8 cellular contexts compared by ENCODE assay signal in genomic region chrX:129984196-129984962, GRCh38. TPM values are rescaled to one million over a fixed set of nuclear protein-coding genes. Genes with fewer than 3 reads are reported as not detected.
DNase-seq lines count a peak whose midpoint lies in the region; ATAC-seq and TF ChIP-seq lines count a peak whose summit lies in the region.

No MANE protein-coding gene starts in this region.

- H3K9me1 ChIP-seq in IMR-90 (ENCODE audit: insufficient read depth, low read length), result no peaks in the 10 kb centered on the region

- H4K20me1 ChIP-seq in IMR-90 (ENCODE audit: insufficient read depth, low read length), result no peaks in the 10 kb centered on the region

- H2BK20ac ChIP-seq in IMR-90 (ENCODE audit: low read depth, low read length), result no peak overlapping the region

- no peak overlapping the region for H4K5ac ChIP-seq in IMR-90 (ENCODE audit: low read depth, low read length)

- ATAC-seq in IMR-90 (ENCODE audit: low read depth) (peak; percentile 21), foreskin keratinocyte (peak; percentile 7), GM18520 (IDR thresholded peaks at IDR 0.05; ENCODE audit: unreplicated experiment) (no peak), GM21576 (IDR thresholded peaks at IDR 0.05; ENCODE audit: unreplicated experiment) (no peak), GM18511 (IDR thresholded peaks at IDR 0.05; ENCODE audit: unreplicated experiment) (no peak)

- intact Hi-C loops in CD4-positive, alpha-beta memory T cell (cut with micrococcal nuclease), result no loop called here
- intact Hi-C loops in IMR-90 (cut with micrococcal nuclease), result no loop called here

- 31% methylated on average over 20 of the region's 63 CpGs; no CpG with 5 or more reads in 1 of the 2 experiments for WGBS in IMR-90 (ENCODE audit: extremely low coverage in 2 of 2, insufficient read length in 1 of 2), 2 experiments
- WGBS in trophoblast cell (ENCODE audit: extremely low coverage, insufficient coverage, insufficient read length), result no CpG with 5 or more reads among the region's 63 CpGs

- no peak overlapping the region for H2BK15ac ChIP-seq in IMR-90 (ENCODE audit: low read depth, low read length)

- peak overlapping the region; percentile 50 to 78 (median 69) for H3K27ac Mint-ChIP-seq in CD4-positive, alpha-beta memory T cell

- no peaks in the 10 kb centered on the region for H3K36me3 ChIP-seq in CD4-positive, alpha-beta memory T cell (ENCODE audit: insufficient read depth, low read length)
- H3K36me3 ChIP-seq in IMR-90 (ENCODE audit: control insufficient read depth, insufficient read depth, low read length) (no peaks in the 10 kb centered on the region), trophoblast cell (ENCODE audit: control insufficient read depth in 1 of 2, insufficient read depth in 2 of 2, low read length in 2 of 2) (no peaks in the 10 kb centered on the region)

- TF ChIP-seq CTCF in IMR-90 (conservative IDR thresholded peaks at IDR 0.05; ENCODE audit: low read depth, low read length), result no peak
- TF ChIP-seq CTCF in foreskin keratinocyte (conservative IDR thresholded peaks at IDR 0.05), result no peak

- peak overlapping the region; percentile 64 for H2BK12ac ChIP-seq in trophoblast cell (ENCODE audit: low read length)

- no peak overlapping the region for H3K56ac ChIP-seq in IMR-90 (ENCODE audit: extremely low read depth, insufficient read depth, low read length)

- CTCF ChIA-PET in CD4-positive, alpha-beta memory T cell (lab: Charles Lee; ENCODE audit: partially characterized antibody), result interaction anchor here (1.0 to 1.5 kb wide), 2 partner anchors 59 kb away, joined by 3 to 7 read pairs; no protein-coding TSS in a partner anchor
- CTCF ChIA-PET in IMR-90 (lab: Yijun Ruan, JAX), result no interaction called here

- H3K79me2 ChIP-seq in trophoblast cell (ENCODE audit: control insufficient read depth, insufficient read depth, low read length, poor library complexity), result peaks cover 2% of the 10 kb centered on the region

- H3K9ac ChIP-seq in IMR-90 (ENCODE audit: low read depth, low read length) (peak overlapping the region; percentile 46), trophoblast cell (ENCODE audit: low read length) (no peak overlapping the region)

- H2BK5ac ChIP-seq in IMR-90 (ENCODE audit: low read depth, low read length, poor library complexity, severe bottlenecking) (no peak overlapping the region), trophoblast cell (ENCODE audit: low read depth, low read length, poor library complexity) (no peak overlapping the region)

- H4K8ac ChIP-seq in IMR-90 (ENCODE audit: low read depth in 2 of 2, low read length in 2 of 2), result no peak overlapping the region
- H4K8ac ChIP-seq in trophoblast cell (ENCODE audit: low read depth, low read length), result peak overlapping the region; percentile 50

- DNase-seq in CD4-positive, alpha-beta memory T cell, result peak in 4 of 5 donors; percentile 33 to 63 (median 37)
- DNase-seq in IMR-90 (no peak), foreskin keratinocyte (no peak), trophoblast cell (no peak)
- peak; percentile 59 for DNase-seq in activated CD8-positive, alpha-beta memory T cell treated with anti-CD3 and anti-CD28 coated beads, Interleukin-2, amount 50 U/mL, for 48 hours

- no TSS peak for BruUV-seq in IMR-90 (replicated peaks; lab: Mats Ljungman, UMichigan)

- H4K91ac ChIP-seq in IMR-90 (ENCODE audit: insufficient read depth, low read depth, low read length) (no peak overlapping the region), trophoblast cell (ENCODE audit: low read depth, low read length) (peak overlapping the region; percentile 43)

- peak overlapping the region; percentile 69 for H4K12ac ChIP-seq in trophoblast cell (ENCODE audit: low read depth, low read length)

- H3K79me1 ChIP-seq in IMR-90 (ENCODE audit: low read depth in 1 of 2, low read length in 2 of 2), result peaks cover 0 to 8% of the 10 kb centered on the region in 2 experiments; a peak in 3 of 4 replicates
- H3K79me1 ChIP-seq in trophoblast cell (ENCODE audit: low read length), result peaks cover 9% of the 10 kb centered on the region

- no peak for TF ChIP-seq RAD21 in IMR-90 (IDR thresholded peaks at IDR 0.05; ENCODE audit: low read length)

- peaks cover 8 to 26% (median 17%) of the 10 kb centered on the region in 4 donors for H3K4me1 Mint-ChIP-seq in CD4-positive, alpha-beta memory T cell

- H3K9me3 ChIP-seq in CD4-positive, alpha-beta memory T cell (ENCODE audit: control insufficient read depth in 1 of 2, low read length in 2 of 2), result no peaks in the 10 kb centered on the region
- H3K9me3 ChIP-seq in IMR-90 (ENCODE audit: control insufficient read depth, insufficient read depth, low read length) (no peaks in the 10 kb centered on the region), trophoblast cell (ENCODE audit: insufficient read depth, low read depth, low read length) (no peaks in the 10 kb centered on the region)

- TF ChIP-seq POLR2A in IMR-90 (IDR thresholded peaks at IDR 0.05; ENCODE audit: low read depth, low read length), result no peak

- no peak overlapping the region for H2AK9ac ChIP-seq in IMR-90 (replicated peaks; ENCODE audit: low read depth, low read length, poor library complexity)

- no peak overlapping the region for H3K4ac ChIP-seq in IMR-90 (ENCODE audit: low read depth, low read length)
- no peak overlapping the region for H3K4ac ChIP-seq in trophoblast cell (ENCODE audit: low read depth, low read length)

- H3K23ac ChIP-seq in IMR-90 (ENCODE audit: low read depth, low read length) (0 out of 2 replicates have a peak overlapping the region, but pooled peaks have one; percentile 12), trophoblast cell (ENCODE audit: low read length) (no peak overlapping the region)

- in situ Hi-C loops in IMR-90 (cut with MboI; ENCODE audit: low sequenced_read_pairs), result no loop called here

- H2AFZ ChIP-seq in IMR-90 (replicated peaks; ENCODE audit: low read length, poor library complexity) (peak overlapping the region; percentile 78), trophoblast cell (ENCODE audit: insufficient read depth, low read length, poor library complexity) (peak overlapping the region; percentile 54)

- H3K27me3 ChIP-seq in CD4-positive, alpha-beta memory T cell (ENCODE audit: insufficient read depth, low read length), result no peaks in the 10 kb centered on the region
- peaks cover 4% of the 10 kb centered on the region; the same call in 1 of the 2 replicates for H3K27me3 ChIP-seq in IMR-90 (ENCODE audit: control insufficient read depth, insufficient read depth, low read length)
- peaks cover 6% of the 10 kb centered on the region for H3K27me3 ChIP-seq in foreskin keratinocyte
- peaks cover 7% of the 10 kb centered on the region for H3K27me3 ChIP-seq in trophoblast cell (ENCODE audit: insufficient read depth, low read length)

- H2BK120ac ChIP-seq in IMR-90 (ENCODE audit: low read depth, low read length), result no peak overlapping the region
- peak overlapping the region; percentile 46 for H2BK120ac ChIP-seq in trophoblast cell (ENCODE audit: insufficient read depth, low read length, poor library complexity)

- H3K18ac ChIP-seq in IMR-90 (ENCODE audit: low read depth, low read length) (no peak overlapping the region), trophoblast cell (ENCODE audit: low read length) (peak overlapping the region; percentile 84)

- H2AK5ac ChIP-seq in IMR-90 (ENCODE audit: low read depth, low read length) (no peak overlapping the region), trophoblast cell (ENCODE audit: low read length) (no peak overlapping the region)

- peak overlapping the region; percentile 77 to 86 (median 82) for H3K4me3 Mint-ChIP-seq in CD4-positive, alpha-beta memory T cell

- peaks cover 0 to 3% of the 10 kb centered on the region in 2 donors for H3K36me3 Mint-ChIP-seq in CD4-positive, alpha-beta memory T cell

- no peaks in the 10 kb centered on the region for H3K9me3 Mint-ChIP-seq in CD4-positive, alpha-beta memory T cell

- no peak overlapping the region for H3K4me3 ChIP-seq in CD4-positive, alpha-beta memory T cell (ENCODE audit: low read length in 2 of 2)
- H3K4me3 ChIP-seq in IMR-90 (ENCODE audit: insufficient read depth, low read depth, low read length), result peak overlapping the region; percentile 55; the same call in 1 of the 2 replicates
- H3K4me3 ChIP-seq in trophoblast cell (ENCODE audit: low read depth, low read length), result peak overlapping the region; percentile 68

- no peaks in the 10 kb centered on the region for H3K27me3 Mint-ChIP-seq in CD4-positive, alpha-beta memory T cell

- H3K14ac ChIP-seq in IMR-90 (replicated peaks; ENCODE audit: low read depth, low read length), result no peak overlapping the region
- peak overlapping the region; percentile 24 for H3K14ac ChIP-seq in trophoblast cell (ENCODE audit: low read length)

- H3K4me2 ChIP-seq in IMR-90 (ENCODE audit: low read depth, low read length) (peak overlapping the region; percentile 86), trophoblast cell (ENCODE audit: low read length) (peak overlapping the region; percentile 73)

- dilution Hi-C loops in IMR-90 (cut with HindIII; ENCODE audit: low sequenced_read_pairs, unreplicated experiment), result no loop called here

- no peak overlapping the region for H3K27ac ChIP-seq in CD4-positive, alpha-beta memory T cell (ENCODE audit: low read depth, low read length)
- H3K27ac ChIP-seq in IMR-90 (ENCODE audit: insufficient read depth, low read length) (peak overlapping the region; percentile 20; the same call in 1 of the 2 replicates), foreskin keratinocyte (no peak overlapping the region), trophoblast cell (ENCODE audit: low read depth, low read length) (no peak overlapping the region)

- POLR2A ChIA-PET in CD4-positive, alpha-beta memory T cell (lab: Charles Lee; ENCODE audit: partially characterized antibody), result interaction anchor here (1.5 kb wide), 1 partner anchor 59 kb away, joined by 5 read pairs; no protein-coding TSS in a partner anchor
- POLR2A ChIA-PET in IMR-90 (lab: Charles Lee; ENCODE audit: unreplicated experiment), result no interaction called here

- H3K4me1 ChIP-seq in CD4-positive, alpha-beta memory T cell (ENCODE audit: insufficient read depth, low read length), result peaks cover 7% of the 10 kb centered on the region
- H3K4me1 ChIP-seq in IMR-90 (ENCODE audit: control insufficient read depth, insufficient read depth, low read length) (no peaks in the 10 kb centered on the region), foreskin keratinocyte (no peaks in the 10 kb centered on the region), trophoblast cell (ENCODE audit: control insufficient read depth in 1 of 2, insufficient read depth in 2 of 2, low read length in 2 of 2) (peaks cover 2 to 13% of the 10 kb centered on the region in 2 experiments)

TF ChIP-seq in IMR-90, 13 proteins besides CTCF, POLR2A, EP300 and RAD21 (continues in another document):
- TF ChIP-seq FOS (IDR thresholded peaks at IDR 0.05; ENCODE audit: low read depth, low read length), result no peak
- no peak for TF ChIP-seq MXI1 (IDR thresholded peaks at IDR 0.05; ENCODE audit: borderline replicate concordance, low read depth, low read length)

RNA-seq across cellular contexts. Expression of gene BCORL1, which starts 1.9 kb away (rescaled TPM):
- 10 to 100 TPM; 14.0 to 14.2 TPM for total RNA-seq in CD4-positive, alpha-beta memory T cell
- 1 to 10 TPM in 1 of 2 donors, under 1 TPM in 1; 0.09 to 4.5 TPM for polyA plus RNA-seq in CD4-positive, alpha-beta memory T cell
- total RNA-seq in IMR-90 (2012; rRNA removed) (0.28 and 0.54 TPM in 2 replicates), foreskin keratinocyte (3.3 and 3.5 TPM in 2 replicates)
- polyA plus RNA-seq in IMR-90 (2012; rRNA removed) (1.6 and 2.1 TPM in 2 replicates), foreskin keratinocyte (1.2 and 1.7 TPM in 2 replicates)
- polyA plus RNA-seq in IMR-90 (2012; cell fraction: cytosol; rRNA removed), result 1.1 and 1.4 TPM in 2 replicates
- 2.8 and 3.2 TPM in 2 replicates for polyA plus RNA-seq in IMR-90 (2012; cell fraction: nucleus; rRNA removed; ENCODE audit: low replicate concordance)
- 26.2 and 26.3 TPM in 2 replicates for polyA plus RNA-seq in trophoblast cell (2013)

Comparison
In these comparisons a context has a peak if more than half of its experiments do, and no peak if none do; other contexts are left out.
1. DNase-seq: peak in CD4-positive, alpha-beta memory T cell (4 of 5) and activated CD8-positive, alpha-beta memory T cell treated with anti-CD3 and anti-CD28 coated beads, Interleukin-2, amount 50 U/mL, for 48 hours (single experiment); none in IMR-90 (single experiment), foreskin keratinocyte (0 of 2) and trophoblast cell (0 of 2).
2. H3K4me3 ChIP-seq: peak in IMR-90 (single experiment) and trophoblast cell (single experiment); none in CD4-positive, alpha-beta memory T cell (0 of 2).
3. ATAC-seq: peak in IMR-90 (single experiment) and foreskin keratinocyte (single experiment); none in GM18520 (single experiment), GM21576 (single experiment) and GM18511 (single experiment).